In genomic region chr9:107059215-107059614, GRCh38 we compare ENCODE assay signal across 21 cellular contexts.
DNase-seq lines count a peak whose midpoint lies in the region; ATAC-seq, FAIRE-seq and TF ChIP-seq lines count a peak whose summit lies in the region.
"Had no signal": no experiment of that assay in that cellular context is flagged by ENCODE, and none has a peak within 500 bp of the region (broad histone marks: within the 10 kb centered on the region; RNA-seq: fewer than 3 reads in every experiment).

No MANE protein-coding gene starts in this region.

- no peak overlapping the region for H2BK5ac ChIP-seq in H1 (ENCODE audit: low read depth, low read length)

- no peak for FAIRE-seq in H1 (lab: Jason Lieb, UNC)
- FAIRE-seq: GM12891, K562 had no signal

- H3K27me3 ChIP-seq in BLaER1 treated with 17β-estradiol and CSF1 and Interleukin-3, amounts not matched to agents 10 nM and 100 nM: no peaks in the 10 kb centered on the region
- H3K27me3 ChIP-seq in H1 (replicated peaks in 1 of 4; ENCODE audit: control insufficient read depth in 3 of 4, extremely low read depth in 1 of 4, insufficient read depth in 3 of 4, low read length in 3 of 4): no peaks in the 10 kb centered on the region
- H3K27me3 ChIP-seq in neuron (ENCODE audit: insufficient read depth, low read length): no peaks in the 10 kb centered on the region
- H3K27me3 ChIP-seq: MG63 had no signal

- H3K56ac ChIP-seq in H1 (replicated peaks; ENCODE audit: insufficient read length, low read depth, low read length): no peak overlapping the region

- H3K14ac ChIP-seq in H1 (ENCODE audit: insufficient read length): no peak overlapping the region

- no peaks in the 10 kb centered on the region for H3K36me3 ChIP-seq in BLaER1 treated with 17β-estradiol and CSF1 and Interleukin-3, amounts not matched to agents 10 nM and 100 nM
- H3K36me3 ChIP-seq in H1 (ENCODE audit: control insufficient read depth in 2 of 4, insufficient read depth in 4 of 4, low read length in 3 of 4): no peaks in the 10 kb centered on the region; a peak in 1 of 8 replicates
- no peaks in the 10 kb centered on the region for H3K36me3 ChIP-seq in neuron (ENCODE audit: insufficient read depth, low read length)
- H3K36me3 ChIP-seq: MG63 had no signal

- POLR2A ChIA-PET in H1 (lab: Charles Lee; ENCODE audit: partially characterized antibody): no interaction called here

- TF ChIP-seq POLR2A in H1 (IDR thresholded peaks at IDR 0.05; ENCODE audit: control extremely low read depth in 1 of 2, low read depth in 2 of 2, low read length in 2 of 2): no peak

- no peak for ATAC-seq in HG02763 (IDR thresholded peaks at IDR 0.05; ENCODE audit: unreplicated experiment)
- ATAC-seq: CD8-positive, alpha-beta T cell; K562; Panc1 had no signal

- no peak overlapping the region for H3K18ac ChIP-seq in H1 (ENCODE audit: extremely low read depth, low read length)

- no peak overlapping the region for H4K91ac ChIP-seq in H1 (replicated peaks; ENCODE audit: insufficient read length, low read length)

- H3K23ac ChIP-seq in H1 (ENCODE audit: insufficient read length): no peak overlapping the region

- peaks cover 12 to 18% (median 15%) of the 10 kb centered on the region in 10 experiments for H3K4me1 ChIP-seq in BLaER1 treated with 17β-estradiol and CSF1 and Interleukin-3, amounts not matched to agents 10 nM and 100 nM
- H3K4me1 ChIP-seq in H1 (replicated peaks in 1 of 4; ENCODE audit: control insufficient read depth in 3 of 4, insufficient read depth in 4 of 4, low read length in 3 of 4) (peaks cover 0 to 2% (median 0%) of the 10 kb centered on the region in 4 experiments; a peak in 1 of 7 replicates), neuron (ENCODE audit: insufficient read depth, low read length) (no peaks in the 10 kb centered on the region)

- H3K79me1 ChIP-seq in H1 (ENCODE audit: low read depth, low read length): no peaks in the 10 kb centered on the region

- no peak for TF ChIP-seq CTCF in H1 (IDR thresholded peaks at IDR 0.05; ENCODE audit: control extremely low read depth in 1 of 3, insufficient read depth in 1 of 3, low read depth in 1 of 3, low read length in 3 of 3)

- CTCF ChIA-PET in H1 (lab: Charles Lee; ENCODE audit: partially characterized antibody): interaction anchor here (0.9 to 4.7 kb wide), 5 partner anchors 9 to 78 kb away, joined by 3 to 22 read pairs (median 3); no protein-coding TSS in a partner anchor

- H2BK12ac ChIP-seq in H1 (ENCODE audit: low read depth, low read length): no peak overlapping the region

- H2BK120ac ChIP-seq in H1 (replicated peaks; ENCODE audit: low read depth, low read length): no peak overlapping the region

- H4K8ac ChIP-seq in H1 (ENCODE audit: extremely low read depth, insufficient read depth, low read length): no peak overlapping the region

- 0 out of 22 replicates have a peak overlapping the region, but pooled peaks of 2 of the 11 experiments have one; percentile 18 to 21 for H3K27ac ChIP-seq in BLaER1 treated with 17β-estradiol and CSF1 and Interleukin-3, amounts not matched to agents 10 nM and 100 nM
- H3K27ac ChIP-seq in H1 (ENCODE audit: low read depth, low read length): no peak overlapping the region

- TF ChIP-seq EP300 in H1 (IDR thresholded peaks at IDR 0.05; ENCODE audit: borderline replicate concordance in 1 of 2, low read depth in 2 of 2, low read length in 2 of 2): no peak

- no peaks in the 10 kb centered on the region for H3K23me2 ChIP-seq in H1 (ENCODE audit: low read depth, low read length)

- peak overlapping the region in 7 of 11 experiments; percentile 40 to 74 (median 58); a peak in 7 of 22 replicates for H3K4me2 ChIP-seq in BLaER1 treated with 17β-estradiol and CSF1 and Interleukin-3, amounts not matched to agents 10 nM and 100 nM
- H3K4me2 ChIP-seq in H1 (ENCODE audit: insufficient read depth in 1 of 2, low read depth in 2 of 2, low read length in 2 of 2): no peak overlapping the region
- H3K4me2 ChIP-seq: SK-N-SH had no signal

- no peak for TF ChIP-seq RAD21 in H1 (IDR thresholded peaks at IDR 0.05 in 1 of 2, conservative IDR thresholded peaks at IDR 0.05 in 1 of 2; ENCODE audit: low read depth in 2 of 2, low read length in 2 of 2)

- H2BK20ac ChIP-seq in H1 (ENCODE audit: low read length): no peak overlapping the region

- H2BK15ac ChIP-seq in H1 (ENCODE audit: low read length): no peak overlapping the region

- no peak overlapping the region for H3K9ac ChIP-seq in BLaER1 treated with 17β-estradiol and CSF1 and Interleukin-3, amounts not matched to agents 10 nM and 100 nM
- H3K9ac ChIP-seq in H1 (replicated peaks in 1 of 4; ENCODE audit: extremely low read depth in 1 of 4, low read depth in 3 of 4, low read length in 3 of 4): no peak overlapping the region
- H3K9ac ChIP-seq: SK-N-SH had no signal

- whole genome bisulfite sequencing in H1 (ENCODE audit: extremely low coverage in 1 of 2, insufficient coverage in 1 of 2, insufficient read length in 1 of 2, insufficient replicate concordance in 2 of 2, low coverage in 1 of 2, low lambda C conversion rate in 2 of 2, missing lambda C conversion rate in 1 of 2), 2 experiments: 36% methylated on average over 2 of the region's 2 CpGs; no CpG with 5 or more reads in 1 of the 2 experiments

- DNase-seq in NCI-H2227 treated with DMSO at 0.1 percent for 48 hours (lab: John Stamatoyannopoulos, UW) (peak; percentile 30), H1 (ENCODE audit: low read depth in 1 of 2, low spot score in 2 of 2) (no peak)
- DNase-seq in effector CD8-positive, alpha-beta T cell (lab: John Stamatoyannopoulos, UW): no peak
- DNase-seq in stimulated activated CD8-positive, alpha-beta memory T cell treated with anti-CD3 and anti-CD28 coated beads, Interleukin-4, amount 100 ng/mL, for 48 hours: no peak
- DNase-seq: 8988T; C1 segment of cervical spinal cord; CD8-positive, alpha-beta T cell; DND-41; MG63; NCI-H1694 treated with DMSO at 0.1 percent for 48 hours; NCI-H2081 treated with DMSO at 0.1 percent for 48 hours; NCI-H510A; NCI-H748 treated with DMSO at 0.1 percent for 48 hours; SIG-M5; SK-N-SH had no signal

- H2AFZ ChIP-seq in H1 (ENCODE audit: low read length) (no peak overlapping the region), neuron (ENCODE audit: low read depth, low read length) (peak overlapping the region; percentile 48)

- H4K20me1 ChIP-seq in BLaER1 treated with 17β-estradiol and CSF1 and Interleukin-3, amounts not matched to agents 10 nM and 100 nM: no peaks in the 10 kb centered on the region
- H4K20me1 ChIP-seq in H1 (replicated peaks in 1 of 2; ENCODE audit: control insufficient read depth in 1 of 2, insufficient read depth in 2 of 2, low read length in 2 of 2): no peaks in the 10 kb centered on the region

- H3K4me3 ChIP-seq in BLaER1 treated with 17β-estradiol and CSF1 and Interleukin-3, amounts not matched to agents 10 nM and 100 nM: no peak overlapping the region
- no peak overlapping the region for H3K4me3 ChIP-seq in H1 (ENCODE audit: extremely low read depth in 1 of 4, insufficient read depth in 2 of 4, low read depth in 3 of 4, low read length in 4 of 4)
- H3K4me3 ChIP-seq in neuron (ENCODE audit: low read length): no peak overlapping the region
- H3K4me3 ChIP-seq: K562, MG63 had no signal

- no peak overlapping the region for H3K4ac ChIP-seq in H1 (replicated peaks; ENCODE audit: insufficient read length, low read depth, low read length)

- no peak overlapping the region for H2AK5ac ChIP-seq in H1 (ENCODE audit: low read depth, low read length)

- no peaks in the 10 kb centered on the region for H3K79me2 ChIP-seq in H1 (ENCODE audit: control insufficient read depth in 1 of 2, insufficient read depth in 2 of 2, low read length in 2 of 2)

- H3K9me3 ChIP-seq in BLaER1 treated with 17β-estradiol and CSF1 and Interleukin-3, amounts not matched to agents 10 nM and 100 nM (replicated peaks in 1 of 11): peaks cover 0 to 14% (median 4%) of the 10 kb centered on the region in 11 experiments; a peak in 6 of 22 replicates
- H3K9me3 ChIP-seq in H1 (ENCODE audit: insufficient read depth in 2 of 2, low read depth in 1 of 2, low read length in 1 of 2) (no peaks in the 10 kb centered on the region), neuron (ENCODE audit: low read length) (no peaks in the 10 kb centered on the region)
- H3K9me3 ChIP-seq: MG63, SK-N-SH had no signal

- no peak overlapping the region for H4K5ac ChIP-seq in H1 (ENCODE audit: insufficient read length, low read depth, low read length)

TF ChIP-seq in H1, 55 proteins besides CTCF, POLR2A, EP300 and RAD21:
- no peak for TF ChIP-seq CHD1 (IDR thresholded peaks at IDR 0.05; ENCODE audit: low read depth, low read length)
- peak; percentile 87 for TF ChIP-seq YY1 (IDR thresholded peaks at IDR 0.05; ENCODE audit: low read depth, low read length)
- no peak for TF ChIP-seq ATF2 (IDR thresholded peaks at IDR 0.05; ENCODE audit: low read length)

Comparison
In these comparisons a context has a peak if more than half of its experiments do, and no peak if none do; other contexts are left out.
1. H3K4me2 ChIP-seq: peak in BLaER1 treated with 17β-estradiol and CSF1 and Interleukin-3, amounts not matched to agents 10 nM and 100 nM (7 of 11); none in H1 (0 of 2).